ENCODE assay signal across 10 cellular contexts in genomic region chr16:76946879-76947278, GRCh38.
DNase-seq lines count a peak whose midpoint lies in the region; ATAC-seq, FAIRE-seq and TF ChIP-seq lines count a peak whose summit lies in the region.
"Had no signal": no experiment of that assay in that cellular context is flagged by ENCODE, and none has a peak within 500 bp of the region (broad histone marks: within the 10 kb centered on the region; RNA-seq: fewer than 3 reads in every experiment).

No MANE protein-coding gene starts in this region.

- DNase-seq in Calu3 (peak; percentile 23), IMR-90 (peak; percentile 79), astrocyte of the spinal cord (ENCODE audit: low read depth, low spot score) (peak; percentile 64), HepG2 (ENCODE audit: low spot score) (peak; percentile 20), GDM1 (lab: John Stamatoyannopoulos, UW) (no peak), dermis blood vessel endothelial cell (no peak), small intestine (no peak)

- no peaks in the 10 kb centered on the region for H3K36me3 Mint-ChIP-seq in Calu3 (ENCODE audit: insufficient read depth, unreplicated experiment)

- H3K4me1 Mint-ChIP-seq in Calu3 (ENCODE audit: low read depth, unreplicated experiment): peaks cover 15% of the 10 kb centered on the region

- no peaks in the 10 kb centered on the region for H3K27me3 Mint-ChIP-seq in Calu3 (ENCODE audit: unreplicated experiment)

- H2BK20ac ChIP-seq in IMR-90 (ENCODE audit: low read depth, low read length): no peak overlapping the region

- intact Hi-C loops in Calu3 (cut with micrococcal nuclease; ENCODE audit: unreplicated experiment) (no loop called here), IMR-90 (cut with micrococcal nuclease) (no loop called here), HepG2 (cut with micrococcal nuclease; ENCODE audit: unreplicated experiment) (no loop called here)

- no peak overlapping the region for H3K4me3 Mint-ChIP-seq in Calu3 (ENCODE audit: low read depth, unreplicated experiment)

- no peak overlapping the region for H3K14ac ChIP-seq in IMR-90 (replicated peaks; ENCODE audit: low read depth, low read length)

- no peaks in the 10 kb centered on the region for H3K27me3 ChIP-seq in IMR-90 (ENCODE audit: control insufficient read depth, insufficient read depth, low read length)
- no peaks in the 10 kb centered on the region; a peak in 1 of 5 replicates for H3K27me3 ChIP-seq in HepG2 (ENCODE audit: control insufficient read depth in 1 of 2, insufficient read depth in 2 of 2, low read length in 2 of 2)
- H3K27me3 ChIP-seq in small intestine (ENCODE audit: control insufficient read depth in 2 of 2, insufficient read depth in 2 of 2, low read length in 2 of 2): no peaks in the 10 kb centered on the region

- in situ Hi-C loops in IMR-90 (cut with MboI; ENCODE audit: low sequenced_read_pairs): no loop called here
- in situ Hi-C loops in astrocyte of the spinal cord (cut with HindIII; ENCODE audit: low sequenced_read_pairs): no loop called here
- in situ Hi-C loops in HepG2 (cut with HindIII; ENCODE audit: extremely low pct_ligation_motif_present, low pct_unique_long_range_greater_than_20kb): no loop called here

- H3K9me1 ChIP-seq in IMR-90 (ENCODE audit: insufficient read depth, low read length): no peaks in the 10 kb centered on the region

- TF ChIP-seq CTCF in Calu3 (IDR thresholded peaks at IDR 0.05; ENCODE audit: unreplicated experiment) (no peak), IMR-90 (conservative IDR thresholded peaks at IDR 0.05; ENCODE audit: low read depth, low read length) (no peak), astrocyte of the spinal cord (IDR thresholded peaks at IDR 0.05; ENCODE audit: low read depth, low read length) (no peak), HepG2 (CRISPR knock-in tag; IDR thresholded peaks at IDR 0.05) (no peak)

- POLR2A ChIA-PET in IMR-90 (lab: Charles Lee; ENCODE audit: unreplicated experiment) (no interaction called here), HepG2 (lab: Yijun Ruan, JAX) (no interaction called here)

- H3K4me2 ChIP-seq in IMR-90 (ENCODE audit: low read depth, low read length) (no peak overlapping the region), HepG2 (ENCODE audit: low read depth, low read length) (no peak overlapping the region)

- H3K36me3 ChIP-seq in IMR-90 (ENCODE audit: control insufficient read depth, insufficient read depth, low read length) (no peaks in the 10 kb centered on the region), HepG2 (replicated peaks in 1 of 2; ENCODE audit: control insufficient read depth in 1 of 2, insufficient read depth in 2 of 2, low read length in 2 of 2) (no peaks in the 10 kb centered on the region), small intestine (ENCODE audit: control insufficient read depth in 2 of 2, insufficient read depth in 2 of 2, low read length in 2 of 2) (no peaks in the 10 kb centered on the region)

- H4K20me1 ChIP-seq in IMR-90 (ENCODE audit: insufficient read depth, low read length) (no peaks in the 10 kb centered on the region), HepG2 (ENCODE audit: insufficient read depth, low read length) (no peaks in the 10 kb centered on the region)

- H2BK15ac ChIP-seq in IMR-90 (ENCODE audit: low read depth, low read length): no peak overlapping the region

- no peak overlapping the region for H3K18ac ChIP-seq in IMR-90 (ENCODE audit: low read depth, low read length)

- H3K4me3 ChIP-seq in IMR-90 (ENCODE audit: insufficient read depth, low read depth, low read length) (no peak overlapping the region), astrocyte of the spinal cord (ENCODE audit: low read depth, low read length) (no peak overlapping the region), HepG2 (replicated peaks in 1 of 3; ENCODE audit: insufficient read depth in 1 of 3, low read depth in 2 of 3, low read length in 3 of 3) (no peak overlapping the region), small intestine (ENCODE audit: low read depth in 1 of 2, low read length in 2 of 2) (no peak overlapping the region)

- TF ChIP-seq RAD21 in IMR-90 (IDR thresholded peaks at IDR 0.05; ENCODE audit: low read length) (no peak), HepG2 (CRISPR knock-in tag; IDR thresholded peaks at IDR 0.05) (no peak)

- H2AFZ ChIP-seq in IMR-90 (replicated peaks; ENCODE audit: low read length, poor library complexity): no peak overlapping the region
- H2AFZ ChIP-seq in HepG2 (ENCODE audit: low read length): no peak overlapping the region
- H2AFZ ChIP-seq: parathyroid adenoma had no signal

- H3K27ac ChIP-seq in IMR-90 (ENCODE audit: insufficient read depth, low read length) (no peak overlapping the region), HepG2 (ENCODE audit: extremely low read length, insufficient read depth, low read length) (no peak overlapping the region), small intestine (ENCODE audit: low read depth in 1 of 2, low read length in 1 of 2) (no peak overlapping the region)
- H3K27ac ChIP-seq: parathyroid adenoma had no signal

- ATAC-seq in IMR-90 (ENCODE audit: low read depth) (peak; percentile 64), HepG2 (no peak), GM18505 (IDR thresholded peaks at IDR 0.05; ENCODE audit: unreplicated experiment) (no peak)

- no peaks in the 10 kb centered on the region for H3K79me2 ChIP-seq in HepG2 (ENCODE audit: insufficient read depth, low read length)
- H3K79me2 ChIP-seq: parathyroid adenoma had no signal

- dilution Hi-C loops in IMR-90 (cut with HindIII; ENCODE audit: low sequenced_read_pairs, unreplicated experiment): no loop called here

- whole genome bisulfite sequencing in IMR-90 (ENCODE audit: extremely low coverage in 2 of 2, insufficient read length in 1 of 2), 2 experiments: no CpG with 5 or more reads among the region's 3 CpGs
- WGBS in HepG2 (ENCODE audit: low lambda C conversion rate): 2% methylated on average over 3 of the region's 3 CpGs
- WGBS in small intestine, 3 donors: 26 to 33% (median 32%) methylated on average over 3 of the region's 3 CpGs

- H3K27ac Mint-ChIP-seq in Calu3 (ENCODE audit: unreplicated experiment): no peak overlapping the region

- no peak for TF ChIP-seq EP300 in HepG2 (IDR thresholded peaks at IDR 0.05; ENCODE audit: low read depth in 2 of 2, low read length in 2 of 2)
- no peak for TF ChIP-seq EP300 in HepG2 (CRISPR knock-in tag; IDR thresholded peaks at IDR 0.05; ENCODE audit: borderline replicate concordance)

- H3K9ac ChIP-seq in IMR-90 (ENCODE audit: low read depth, low read length): no peak overlapping the region
- no peak overlapping the region for H3K9ac ChIP-seq in HepG2 (ENCODE audit: insufficient read depth, low read depth, low read length)
- H3K9ac ChIP-seq: parathyroid adenoma had no signal

- no peaks in the 10 kb centered on the region for H3K79me1 ChIP-seq in IMR-90 (ENCODE audit: low read depth in 1 of 2, low read length in 2 of 2)

- peaks cover 15% of the 10 kb centered on the region for H3K9me3 Mint-ChIP-seq in Calu3 (ENCODE audit: low read depth, unreplicated experiment)

- H3K9me3 ChIP-seq in IMR-90 (ENCODE audit: control insufficient read depth, insufficient read depth, low read length) (peaks cover 6% of the 10 kb centered on the region; the same call in 1 of the 2 replicates), HepG2 (ENCODE audit: low read length) (peaks cover 24% of the 10 kb centered on the region; the same call in 1 of the 2 replicates), small intestine (ENCODE audit: control insufficient read depth, low read depth) (no peaks in the 10 kb centered on the region)

- no peak overlapping the region for H2AK5ac ChIP-seq in IMR-90 (ENCODE audit: low read depth, low read length)

- no peak overlapping the region for H3K56ac ChIP-seq in IMR-90 (ENCODE audit: extremely low read depth, insufficient read depth, low read length)

- H3K4me1 ChIP-seq in IMR-90 (ENCODE audit: control insufficient read depth, insufficient read depth, low read length): no peaks in the 10 kb centered on the region
- no peaks in the 10 kb centered on the region for H3K4me1 ChIP-seq in HepG2 (ENCODE audit: insufficient read depth, low read length)
- H3K4me1 ChIP-seq in small intestine (ENCODE audit: control insufficient read depth in 2 of 2, insufficient read depth in 1 of 2, low read depth in 1 of 2, low read length in 1 of 2): no peaks in the 10 kb centered on the region
- H3K4me1 ChIP-seq: parathyroid adenoma had no signal

- no peak overlapping the region for H4K8ac ChIP-seq in IMR-90 (ENCODE audit: low read depth in 2 of 2, low read length in 2 of 2)

- H2BK5ac ChIP-seq in IMR-90 (ENCODE audit: low read depth, low read length, poor library complexity, severe bottlenecking): no peak overlapping the region

- no peak for TF ChIP-seq POLR2A in IMR-90 (IDR thresholded peaks at IDR 0.05; ENCODE audit: low read depth, low read length)
- TF ChIP-seq POLR2A in HepG2 (IDR thresholded peaks at IDR 0.05; ENCODE audit: insufficient read depth in 1 of 2, low read depth in 2 of 2, low read length in 2 of 2): no peak
- no peak for TF ChIP-seq POLR2A in GM18505 (IDR thresholded peaks at IDR 0.05; ENCODE audit: borderline replicate concordance, extremely low read depth, insufficient read depth, insufficient read length)

- H2BK120ac ChIP-seq in IMR-90 (ENCODE audit: low read depth, low read length): no peak overlapping the region

- CTCF ChIA-PET in Calu3 (lab: Charles Lee): no interaction called here
- CTCF ChIA-PET in IMR-90 (lab: Yijun Ruan, JAX): no interaction called here
- CTCF ChIA-PET in HepG2 (lab: Yijun Ruan, JAX; ENCODE audit: low intra/inter-chr PET ratio, low total read pairs): no interaction called here

- FAIRE-seq in HepG2 (lab: Jason Lieb, UNC): no peak
- FAIRE-seq in small intestine (lab: Jason Lieb, UNC): no peak
- FAIRE-seq: colon had no signal

- H3K23ac ChIP-seq in IMR-90 (ENCODE audit: low read depth, low read length): no peak overlapping the region

- H3K4ac ChIP-seq in IMR-90 (ENCODE audit: low read depth, low read length): no peak overlapping the region

- H4K91ac ChIP-seq in IMR-90 (ENCODE audit: insufficient read depth, low read depth, low read length): no peak overlapping the region

- no peak overlapping the region for H4K5ac ChIP-seq in IMR-90 (ENCODE audit: low read depth, low read length)

- BruUV-seq in Calu3 (replicated peaks; lab: Mats Ljungman, UMichigan) (no TSS peak), IMR-90 (replicated peaks; lab: Mats Ljungman, UMichigan) (no TSS peak), HepG2 (replicated peaks; lab: Mats Ljungman, UMichigan) (no TSS peak)

- H2AK9ac ChIP-seq in IMR-90 (replicated peaks; ENCODE audit: low read depth, low read length, poor library complexity): no peak overlapping the region

TF ChIP-seq in IMR-90, 13 proteins besides CTCF, POLR2A, EP300 and RAD21 (continues in another document):
- peak; percentile 83 for TF ChIP-seq NFE2L2 (IDR thresholded peaks at IDR 0.05; ENCODE audit: low read depth, low read length)
- TF ChIP-seq MAZ (IDR thresholded peaks at IDR 0.05; ENCODE audit: borderline replicate concordance, low read depth, low read length): no peak
- no peak for TF ChIP-seq SMC3 (IDR thresholded peaks at IDR 0.05; ENCODE audit: low read depth, low read length)
- TF ChIP-seq RFX5 (IDR thresholded peaks at IDR 0.05; ENCODE audit: low read depth, low read length): no peak

TF ChIP-seq in HepG2, 621 proteins besides CTCF, POLR2A, EP300 and RAD21 (continues in another document):
- TF ChIP-seq ZNF550 (CRISPR knock-in tag; IDR thresholded peaks at IDR 0.05; ENCODE audit: borderline replicate concordance): no peak

Comparison
In these comparisons a context has a peak if more than half of its experiments do, and no peak if none do; other contexts are left out.
1. DNase-seq: peak in Calu3 (single experiment), IMR-90 (single experiment), astrocyte of the spinal cord (single experiment) and HepG2 (single experiment); none in GDM1 (single experiment), dermis blood vessel endothelial cell (single experiment) and small intestine (single experiment).